In genomic region chr11:94271885-94272372, GRCh38 we compare ENCODE assay signal across 1 cellular context.
TF ChIP-seq lines count a peak whose summit lies in the region.

No MANE protein-coding gene starts in this region.

TF ChIP-seq in GM12878, 131 proteins besides CTCF, POLR2A, EP300 and RAD21 (continued from another document and continues in another):
- TF ChIP-seq SPI1 (IDR thresholded peaks at IDR 0.05; ENCODE audit: borderline replicate concordance, insufficient read depth, low read depth, low read length) (peak; percentile 80), BCL3 (IDR thresholded peaks at IDR 0.05; ENCODE audit: borderline replicate concordance, insufficient read depth, low read depth, low read length, poor library complexity, severe bottlenecking) (peak; percentile 49), ZNF622 (IDR thresholded peaks at IDR 0.05) (no peak), CEBPZ (IDR thresholded peaks at IDR 0.05; ENCODE audit: low read depth, low read length) (no peak), SKIL (IDR thresholded peaks at IDR 0.05; ENCODE audit: low read depth, poor library complexity, severe bottlenecking) (peak; percentile 85), RCOR1 (conservative IDR thresholded peaks at IDR 0.05; ENCODE audit: low read depth, low read length) (no peak), BCL11A (IDR thresholded peaks at IDR 0.05; ENCODE audit: low read depth, low read length) (peak; percentile 82), GATAD2B (conservative IDR thresholded peaks at IDR 0.05; ENCODE audit: low read depth) (no peak), SMAD5 (IDR thresholded peaks at IDR 0.05; ENCODE audit: low read depth) (no peak), FOS (IDR thresholded peaks at IDR 0.05; ENCODE audit: borderline replicate concordance, extremely low read depth, insufficient read length) (no peak), ATF3 (IDR thresholded peaks at IDR 0.05; ENCODE audit: borderline replicate concordance, extremely low read depth, low read depth, low read length) (no peak), TBL1XR1 (IDR thresholded peaks at IDR 0.05; ENCODE audit: low read depth, low read length) (peak; percentile 54; the same call in 1 of the 2 replicates), EED (IDR thresholded peaks at IDR 0.05; ENCODE audit: low read depth) (peak; percentile 93), NFXL1 (IDR thresholded peaks at IDR 0.05; ENCODE audit: borderline replicate concordance) (no peak), MXI1 (IDR thresholded peaks at IDR 0.05; ENCODE audit: low read depth, low read length) (peak; percentile 24; the same call in 1 of the 2 replicates), E2F8 (IDR thresholded peaks at IDR 0.05; ENCODE audit: low read depth, partially characterized antibody) (no peak), TAF1 (IDR thresholded peaks at IDR 0.05; ENCODE audit: borderline replicate concordance, low read depth, low read length) (no peak), BRCA1 (IDR thresholded peaks at IDR 0.05; ENCODE audit: low read depth, low read length) (no peak), KLF5 (IDR thresholded peaks at IDR 0.05; ENCODE audit: partially characterized antibody) (peak; percentile 34), STAT3 (IDR thresholded peaks at IDR 0.05; ENCODE audit: low read depth, low read length) (no peak), PAX8 (IDR thresholded peaks at IDR 0.05) (no peak), TARDBP (IDR thresholded peaks at IDR 0.05; ENCODE audit: borderline replicate concordance) (no peak), RELA (IDR thresholded peaks at IDR 0.05; ENCODE audit: borderline replicate concordance, partially characterized antibody) (peak; percentile 22), WRNIP1 (IDR thresholded peaks at IDR 0.05; ENCODE audit: borderline replicate concordance, low read depth, low read length) (no peak), IKZF1 (conservative IDR thresholded peaks at IDR 0.05) (no peak), ATF2 (IDR thresholded peaks at IDR 0.05; ENCODE audit: low read length) (peak; percentile 92), HDAC6 (IDR thresholded peaks at IDR 0.05; ENCODE audit: unreplicated experiment) (no peak), CBX5 (IDR thresholded peaks at IDR 0.05; ENCODE audit: low read depth) (peak; percentile 84), ATF7 (IDR thresholded peaks at IDR 0.05; ENCODE audit: low read depth) (peak; percentile 82), BCLAF1 (IDR thresholded peaks at IDR 0.05) (no peak), KAT2A (conservative IDR thresholded peaks at IDR 0.05; ENCODE audit: control insufficient read depth, low read depth, low read length) (no peak), NFYA (IDR thresholded peaks at IDR 0.05; ENCODE audit: borderline replicate concordance, low read depth, low read length) (no peak), PAX5 (IDR thresholded peaks at IDR 0.05; ENCODE audit: borderline replicate concordance, low read depth, low read length) (peak; percentile 51; the same call in 1 of the 2 replicates), CHD4 (IDR thresholded peaks at IDR 0.05) (no peak), TCF3 (IDR thresholded peaks at IDR 0.05; ENCODE audit: borderline replicate concordance, insufficient read depth, low read depth, low read length) (no peak), CREB1 (IDR thresholded peaks at IDR 0.05; ENCODE audit: low read depth) (peak; percentile 69; the same call in 1 of the 2 replicates), SREBF2 (IDR thresholded peaks at IDR 0.05; ENCODE audit: low read length) (no peak), ZNF687 (IDR thresholded peaks at IDR 0.05) (no peak), NR2C1 (IDR thresholded peaks at IDR 0.05) (no peak), IRF5 (IDR thresholded peaks at IDR 0.05; ENCODE audit: borderline replicate concordance) (no peak), GABPA (IDR thresholded peaks at IDR 0.05; ENCODE audit: low read depth) (peak; percentile 70; the same call in 1 of the 2 replicates), SMC3 (IDR thresholded peaks at IDR 0.05; ENCODE audit: borderline replicate concordance, low read length) (no peak), NR2C2 (IDR thresholded peaks at IDR 0.05; ENCODE audit: borderline replicate concordance, control insufficient read depth, insufficient read length, low read depth) (no peak), SUPT20H (IDR thresholded peaks at IDR 0.05; ENCODE audit: borderline replicate concordance, control insufficient read depth, low read depth, low read length) (no peak)
